Comparison of ENCODE assay signal across 8 cellular contexts in genomic region chr5:160008529-160008876, GRCh38. TPM values are rescaled to one million over a fixed set of nuclear protein-coding genes. Genes with fewer than 3 reads are reported as not detected.
DNase-seq lines count a peak whose midpoint lies in the region; ATAC-seq and TF ChIP-seq lines count a peak whose summit lies in the region.
"Not testable (repeated sequence)": the region's sequence is repeated elsewhere in the genome, so short reads cannot be mapped to it uniquely, and the experiment has no call there.

No MANE protein-coding gene starts in this region.

- peaks cover 14 to 30% (median 23%) of the 10 kb centered on the region in 4 donors for H3K4me1 Mint-ChIP-seq in CD4-positive, CD25-positive, alpha-beta regulatory T cell
- peaks cover 31% of the 10 kb centered on the region for H3K4me1 Mint-ChIP-seq in activated B cell treated with CpG ODN at 0.5 μM for 24 hours

- not testable (repeated sequence) for TF ChIP-seq CTCF in HL-60 (IDR thresholded peaks at IDR 0.05; ENCODE audit: insufficient read depth, low read length); activated B cell treated with CpG ODN at 0.5 μM for 24 hours (IDR thresholded peaks at IDR 0.05); coronary artery (IDR thresholded peaks at IDR 0.05); osteoblast (IDR thresholded peaks at IDR 0.05; ENCODE audit: extremely low read depth, low read depth, low read length); suprapubic skin (IDR thresholded peaks at IDR 0.05)

- peaks cover 14% of the 10 kb centered on the region for H3K36me3 Mint-ChIP-seq in CD4-positive, CD25-positive, alpha-beta regulatory T cell
- H3K36me3 Mint-ChIP-seq in activated B cell treated with CpG ODN at 0.5 μM for 24 hours (ENCODE audit: low read depth), result peaks cover 32% of the 10 kb centered on the region

- not testable (repeated sequence) for DNase-seq in CD4-positive, CD25-positive, alpha-beta regulatory T cell; HL-60 (ENCODE audit: low read depth in 1 of 2, low spot score in 1 of 2); activated B cell treated with CpG ODN at 0.5 μM for 24 hours; coronary artery (ENCODE audit: low spot score); osteoblast (ENCODE audit: insufficient read length, low spot score, missing footprints); suprapubic skin (ENCODE audit: low spot score in 2 of 2)
- DNase-seq in left kidney (ENCODE audit: low read depth, low spot score), result peak; percentile 4

- peaks cover 13% of the 10 kb centered on the region for H3K27me3 Mint-ChIP-seq in CD4-positive, CD25-positive, alpha-beta regulatory T cell
- not testable (repeated sequence) for H3K27me3 Mint-ChIP-seq in activated B cell treated with CpG ODN at 0.5 μM for 24 hours

- H2AFZ ChIP-seq in osteoblast (ENCODE audit: low read length), result peak overlapping the region; percentile 89

- not testable (repeated sequence) for H3K27me3 ChIP-seq in CD4-positive, CD25-positive, alpha-beta regulatory T cell (ENCODE audit: control insufficient read depth, insufficient read depth, low read length); HL-60 (ENCODE audit: insufficient read depth, poor library complexity, severe bottlenecking); osteoblast (ENCODE audit: insufficient read depth, low read length); suprapubic skin

- H3K27ac Mint-ChIP-seq in CD4-positive, CD25-positive, alpha-beta regulatory T cell, result peak overlapping the region; percentile 26 to 98 (median 55)
- H3K27ac Mint-ChIP-seq in activated B cell treated with CpG ODN at 0.5 μM for 24 hours, result peak overlapping the region; percentile 76

- 76% methylated on average over 14 of the region's 14 CpGs for WGBS in suprapubic skin

- peak overlapping the region; percentile 90 for H3K4me2 ChIP-seq in osteoblast (ENCODE audit: insufficient read depth, low read length)

- peaks cover 20% of the 10 kb centered on the region for H3K36me3 ChIP-seq in CD4-positive, CD25-positive, alpha-beta regulatory T cell (ENCODE audit: control insufficient read depth, insufficient read depth, low read length)
- not testable (repeated sequence) for H3K36me3 ChIP-seq in osteoblast (ENCODE audit: insufficient read depth, low read length)
- H3K36me3 ChIP-seq in suprapubic skin, result peaks cover 21% of the 10 kb centered on the region

- peaks cover 24% of the 10 kb centered on the region for H3K4me1 ChIP-seq in CD4-positive, CD25-positive, alpha-beta regulatory T cell (ENCODE audit: control insufficient read depth, insufficient read depth, low read length, poor library complexity, severe bottlenecking)
- H3K4me1 ChIP-seq in osteoblast (ENCODE audit: insufficient read depth, low read length), result peaks cover 13% of the 10 kb centered on the region
- peaks cover 23% of the 10 kb centered on the region for H3K4me1 ChIP-seq in suprapubic skin

- H3K4me3 ChIP-seq in CD4-positive, CD25-positive, alpha-beta regulatory T cell (ENCODE audit: low read depth, low read length), result peak overlapping the region; percentile 97
- H3K4me3 ChIP-seq in HL-60 (replicated peaks; ENCODE audit: insufficient read depth, low read length); osteoblast (ENCODE audit: insufficient read depth, low read length): not testable (repeated sequence)
- H3K4me3 ChIP-seq in coronary artery (peak overlapping the region; percentile 83), suprapubic skin (peak overlapping the region; percentile 90)

- not testable (repeated sequence) for H4K20me1 ChIP-seq in osteoblast (ENCODE audit: insufficient read depth, low read length)

- H3K9me3 ChIP-seq in CD4-positive, CD25-positive, alpha-beta regulatory T cell (ENCODE audit: control insufficient read depth in 2 of 2, low read length in 2 of 2); osteoblast (ENCODE audit: low read depth, low read length); suprapubic skin: not testable (repeated sequence)

- H3K4me3 Mint-ChIP-seq in CD4-positive, CD25-positive, alpha-beta regulatory T cell, result peak overlapping the region in 2 of 4 donors; percentile 44 to 94
- peak overlapping the region; percentile 38 for H3K4me3 Mint-ChIP-seq in activated B cell treated with CpG ODN at 0.5 μM for 24 hours

- TF ChIP-seq EP300 in suprapubic skin (IDR thresholded peaks at IDR 0.05), result not testable (repeated sequence)

- H3K79me2 ChIP-seq in osteoblast (ENCODE audit: insufficient read depth, low read length), result peaks cover 32% of the 10 kb centered on the region

- H3K9me3 Mint-ChIP-seq in CD4-positive, CD25-positive, alpha-beta regulatory T cell; activated B cell treated with CpG ODN at 0.5 μM for 24 hours: not testable (repeated sequence)

- ATAC-seq in CD4-positive, CD25-positive, alpha-beta regulatory T cell (ENCODE audit: low read depth in 2 of 2); activated B cell treated with CpG ODN at 0.5 μM for 24 hours (ENCODE audit: low read depth): not testable (repeated sequence)
- peak; percentile 17 for ATAC-seq in GM21528 (IDR thresholded peaks at IDR 0.05; ENCODE audit: low FRiP score, unreplicated experiment)

- intact Hi-C loops in activated B cell treated with CpG ODN at 0.5 μM for 24 hours (cut with micrococcal nuclease), result loop anchor here (5.0 kb wide), 3 partner anchors 551 to 676 kb away; partner anchors contain the start of gene IL12B

- TF ChIP-seq POLR2A in suprapubic skin (IDR thresholded peaks at IDR 0.05), result not testable (repeated sequence)

- H3K27ac ChIP-seq in CD4-positive, CD25-positive, alpha-beta regulatory T cell (ENCODE audit: insufficient read depth, low read length, poor library complexity, severe bottlenecking), result peak overlapping the region; percentile 85
- H3K27ac ChIP-seq in HL-60 (replicated peaks), result peak overlapping the region; percentile 77
- peak overlapping the region in 1 of 2 donors; percentile 77 for H3K27ac ChIP-seq in coronary artery
- not testable (repeated sequence) for H3K27ac ChIP-seq in osteoblast (ENCODE audit: low read depth, low read length)
- peak overlapping the region; percentile 87 for H3K27ac ChIP-seq in suprapubic skin

- POLR2A ChIA-PET in activated B cell treated with CpG ODN at 0.5 μM for 24 hours (lab: Charles Lee), result interaction anchor here (0.7 to 1.6 kb wide), 7 partner anchors 9 to 413 kb away, joined by 3 to 8 read pairs (median 4); partner anchors contain the start of genes PTTG1, PWWP2A and SLU7

- CTCF ChIA-PET in activated B cell treated with CpG ODN at 0.5 μM for 24 hours (lab: Charles Lee), result interaction anchor here (1.1 to 5.0 kb wide), 3 partner anchors 14 to 21 kb away, joined by 3 to 20 read pairs (median 3); no protein-coding TSS in a partner anchor

RNA-seq across cellular contexts. Expression of gene TTC1, which starts 0.4 kb away (rescaled TPM):
- total RNA-seq in CD4-positive, CD25-positive, alpha-beta regulatory T cell, result 33.6 TPM
- 100 to 1,000 TPM in 3 of 4 donors, 10 to 100 TPM in 1; 85.7 to 118 (median 105) TPM for polyA plus RNA-seq in CD4-positive, CD25-positive, alpha-beta regulatory T cell
- total RNA-seq in activated B cell treated with CpG ODN at 0.5 μM for 24 hours (59.9 and 65.0 TPM in 2 replicates), osteoblast (43.9 and 49.9 TPM in 2 replicates), suprapubic skin (10 to 100 TPM; 26.1 to 39.1 (median 30.5) TPM)
